1 cellular context compared by ENCODE assay signal in genomic region chr3:35780800-35781199, GRCh38.
TF ChIP-seq lines count a peak whose summit lies in the region.

No MANE protein-coding gene starts in this region.

TF ChIP-seq in GM23338, 12 proteins besides CTCF, POLR2A, EP300 and RAD21 (continued from another document):
- TF ChIP-seq ZNF462 (CRISPR knock-in tag; IDR thresholded peaks at IDR 0.05) (no peak), JUNB (IDR thresholded peaks at IDR 0.05; ENCODE audit: unreplicated experiment) (no peak), POLR2AphosphoS5 (IDR thresholded peaks at IDR 0.05; ENCODE audit: low read depth) (no peak), CREB1 (CRISPR knock-in tag; IDR thresholded peaks at IDR 0.05; ENCODE audit: low read depth) (no peak), EZH2 (IDR thresholded peaks at IDR 0.05; ENCODE audit: low read depth, unreplicated experiment) (no peak), STAT1 (IDR thresholded peaks at IDR 0.05; ENCODE audit: unreplicated experiment) (no peak), NANOG (IDR thresholded peaks at IDR 0.05; ENCODE audit: borderline replicate concordance) (no peak), REST (IDR thresholded peaks at IDR 0.05; ENCODE audit: unreplicated experiment) (no peak)
